1 cellular context compared by ENCODE assay signal in the genomic region with DNA sequence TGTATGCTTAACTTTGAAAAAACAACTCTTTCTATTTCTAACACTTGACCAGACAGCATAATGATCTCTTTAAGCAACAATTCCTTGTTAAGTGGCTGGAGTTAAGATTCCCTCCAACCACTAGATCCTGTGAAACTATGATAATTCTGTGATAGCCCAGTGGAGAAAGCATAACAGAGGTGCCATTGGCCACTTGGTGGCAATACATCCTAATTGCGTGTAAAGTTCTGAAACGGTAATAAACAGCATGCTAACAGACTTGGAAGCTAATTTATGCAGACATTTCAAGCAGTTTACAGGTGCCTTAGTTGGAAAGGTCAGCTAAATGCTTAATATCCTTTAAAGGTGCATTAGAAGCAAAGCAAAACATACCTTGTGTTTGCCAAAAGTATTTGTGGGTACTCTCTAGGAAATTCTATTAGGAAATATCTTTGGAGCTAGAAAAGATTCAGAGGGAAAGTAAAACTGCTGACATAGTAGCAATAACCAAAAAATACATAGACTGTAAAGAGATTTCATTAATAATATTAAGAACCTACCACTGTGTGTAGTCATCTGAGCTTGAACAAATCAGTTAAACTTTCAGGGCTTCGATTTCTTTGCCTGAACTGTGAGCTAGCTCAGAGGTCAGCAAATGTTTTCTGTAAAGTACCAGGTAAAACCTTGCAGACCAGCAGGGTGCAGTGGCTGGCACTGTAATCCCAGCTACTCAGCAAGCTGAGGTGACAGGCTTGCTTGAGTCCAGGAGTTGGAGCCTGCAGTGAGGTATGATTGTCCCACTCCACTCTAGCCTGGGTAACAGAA.
TF ChIP-seq lines count a peak whose summit lies in the region.

No MANE protein-coding gene starts in this region.

TF ChIP-seq in HepG2, 621 proteins besides CTCF, POLR2A, EP300 and RAD21 (continued from another document):
- TF ChIP-seq ZNF670 (CRISPR knock-in tag; IDR thresholded peaks at IDR 0.05; ENCODE audit: borderline replicate concordance) (no peak), ZNF746 (CRISPR knock-in tag; IDR thresholded peaks at IDR 0.05) (no peak), ZFP36L2 (CRISPR knock-in tag; IDR thresholded peaks at IDR 0.05) (no peak), HOXA3 (CRISPR knock-in tag; IDR thresholded peaks at IDR 0.05) (no peak), BCL6 (CRISPR knock-in tag; IDR thresholded peaks at IDR 0.05) (peak; percentile 84), POLR2AphosphoS5 (IDR thresholded peaks at IDR 0.05; ENCODE audit: low read depth, low read length) (no peak), TAF15 (IDR thresholded peaks at IDR 0.05; ENCODE audit: low read depth, low read length, poor library complexity, severe bottlenecking) (no peak), PAX8 (CRISPR knock-in tag; IDR thresholded peaks at IDR 0.05; ENCODE audit: borderline replicate concordance) (no peak), ONECUT2 (CRISPR knock-in tag; IDR thresholded peaks at IDR 0.05) (0 out of 2 replicates have a peak, but pooled peaks have one; percentile 14), ZNF552 (CRISPR knock-in tag; IDR thresholded peaks at IDR 0.05; ENCODE audit: borderline replicate concordance) (no peak), CC2D1A (CRISPR knock-in tag; IDR thresholded peaks at IDR 0.05) (no peak), ZNF354B (CRISPR knock-in tag; IDR thresholded peaks at IDR 0.05) (no peak), ZNF256 (CRISPR knock-in tag; conservative IDR thresholded peaks at IDR 0.05) (no peak), TBX2 (CRISPR knock-in tag; IDR thresholded peaks at IDR 0.05; ENCODE audit: borderline replicate concordance) (no peak), SAP130 (CRISPR knock-in tag; IDR thresholded peaks at IDR 0.05; ENCODE audit: low read depth) (peak; percentile 19; the same call in 1 of the 2 replicates), SOX6 (IDR thresholded peaks at IDR 0.05) (no peak), SOX6 (CRISPR knock-in tag; IDR thresholded peaks at IDR 0.05) (0 out of 2 replicates have a peak, but pooled peaks have one; percentile 12), MAFK (conservative IDR thresholded peaks at IDR 0.05 in 1 of 2, IDR thresholded peaks at IDR 0.05 in 1 of 2; ENCODE audit: low read length in 2 of 2) (peak; percentile 8 to 61; a peak in 2 of 4 replicates), FLYWCH1 (CRISPR knock-in tag; IDR thresholded peaks at IDR 0.05) (no peak), ZNF563 (CRISPR knock-in tag; IDR thresholded peaks at IDR 0.05) (no peak)
- TF ChIP-seq, protein P1, sequence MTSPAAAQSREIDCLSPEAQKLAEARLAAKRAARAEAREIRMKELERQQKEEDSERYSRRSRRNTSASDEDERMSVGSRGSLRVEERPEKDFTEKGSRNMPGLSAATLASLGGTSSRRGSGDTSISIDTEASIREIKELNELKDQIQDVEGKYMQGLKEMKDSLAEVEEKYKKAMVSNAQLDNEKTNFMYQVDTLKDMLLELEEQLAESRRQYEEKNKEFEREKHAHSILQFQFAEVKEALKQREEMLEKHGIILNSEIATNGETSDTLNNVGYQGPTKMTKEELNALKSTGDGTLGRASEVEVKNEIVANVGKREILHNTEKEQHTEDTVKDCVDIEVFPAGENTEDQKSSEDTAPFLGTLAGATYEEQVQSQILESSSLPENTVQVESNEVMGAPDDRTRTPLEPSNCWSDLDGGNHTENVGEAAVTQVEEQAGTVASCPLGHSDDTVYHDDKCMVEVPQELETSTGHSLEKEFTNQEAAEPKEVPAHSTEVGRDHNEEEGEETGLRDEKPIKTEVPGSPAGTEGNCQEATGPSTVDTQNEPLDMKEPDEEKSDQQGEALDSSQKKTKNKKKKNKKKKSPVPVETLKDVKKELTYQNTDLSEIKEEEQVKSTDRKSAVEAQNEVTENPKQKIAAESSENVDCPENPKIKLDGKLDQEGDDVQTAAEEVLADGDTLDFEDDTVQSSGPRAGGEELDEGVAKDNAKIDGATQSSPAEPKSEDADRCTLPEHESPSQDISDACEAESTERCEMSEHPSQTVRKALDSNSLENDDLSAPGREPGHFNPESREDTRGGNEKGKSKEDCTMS (CRISPR knock-in tag; conservative IDR thresholded peaks at IDR 0.05) = no peak
- TF ChIP-seq, protein P2, sequence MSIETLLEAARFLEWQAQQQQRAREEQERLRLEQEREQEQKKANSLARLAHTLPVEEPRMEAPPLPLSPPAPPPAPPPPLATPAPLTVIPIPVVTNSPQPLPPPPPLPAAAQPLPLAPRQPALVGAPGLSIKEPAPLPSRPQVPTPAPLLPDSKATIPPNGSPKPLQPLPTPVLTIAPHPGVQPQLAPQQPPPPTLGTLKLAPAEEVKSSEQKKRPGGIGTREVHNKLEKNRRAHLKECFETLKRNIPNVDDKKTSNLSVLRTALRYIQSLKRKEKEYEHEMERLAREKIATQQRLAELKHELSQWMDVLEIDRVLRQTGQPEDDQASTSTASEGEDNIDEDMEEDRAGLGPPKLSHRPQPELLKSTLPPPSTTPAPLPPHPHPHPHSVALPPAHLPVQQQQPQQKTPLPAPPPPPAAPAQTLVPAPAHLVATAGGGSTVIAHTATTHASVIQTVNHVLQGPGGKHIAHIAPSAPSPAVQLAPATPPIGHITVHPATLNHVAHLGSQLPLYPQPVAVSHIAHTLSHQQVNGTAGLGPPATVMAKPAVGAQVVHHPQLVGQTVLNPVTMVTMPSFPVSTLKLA (IDR thresholded peaks at IDR 0.05) = no peak
- TF ChIP-seq, protein P3, sequence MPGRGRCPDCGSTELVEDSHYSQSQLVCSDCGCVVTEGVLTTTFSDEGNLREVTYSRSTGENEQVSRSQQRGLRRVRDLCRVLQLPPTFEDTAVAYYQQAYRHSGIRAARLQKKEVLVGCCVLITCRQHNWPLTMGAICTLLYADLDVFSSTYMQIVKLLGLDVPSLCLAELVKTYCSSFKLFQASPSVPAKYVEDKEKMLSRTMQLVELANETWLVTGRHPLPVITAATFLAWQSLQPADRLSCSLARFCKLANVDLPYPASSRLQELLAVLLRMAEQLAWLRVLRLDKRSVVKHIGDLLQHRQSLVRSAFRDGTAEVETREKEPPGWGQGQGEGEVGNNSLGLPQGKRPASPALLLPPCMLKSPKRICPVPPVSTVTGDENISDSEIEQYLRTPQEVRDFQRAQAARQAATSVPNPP (CRISPR knock-in tag; IDR thresholded peaks at IDR 0.05) = no peak
- TF ChIP-seq, protein P4, sequence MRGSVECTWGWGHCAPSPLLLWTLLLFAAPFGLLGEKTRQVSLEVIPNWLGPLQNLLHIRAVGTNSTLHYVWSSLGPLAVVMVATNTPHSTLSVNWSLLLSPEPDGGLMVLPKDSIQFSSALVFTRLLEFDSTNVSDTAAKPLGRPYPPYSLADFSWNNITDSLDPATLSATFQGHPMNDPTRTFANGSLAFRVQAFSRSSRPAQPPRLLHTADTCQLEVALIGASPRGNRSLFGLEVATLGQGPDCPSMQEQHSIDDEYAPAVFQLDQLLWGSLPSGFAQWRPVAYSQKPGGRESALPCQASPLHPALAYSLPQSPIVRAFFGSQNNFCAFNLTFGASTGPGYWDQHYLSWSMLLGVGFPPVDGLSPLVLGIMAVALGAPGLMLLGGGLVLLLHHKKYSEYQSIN (CRISPR knock-in tag; IDR thresholded peaks at IDR 0.05; ENCODE audit: borderline replicate concordance) = no peak
- TF ChIP-seq, protein P5, sequence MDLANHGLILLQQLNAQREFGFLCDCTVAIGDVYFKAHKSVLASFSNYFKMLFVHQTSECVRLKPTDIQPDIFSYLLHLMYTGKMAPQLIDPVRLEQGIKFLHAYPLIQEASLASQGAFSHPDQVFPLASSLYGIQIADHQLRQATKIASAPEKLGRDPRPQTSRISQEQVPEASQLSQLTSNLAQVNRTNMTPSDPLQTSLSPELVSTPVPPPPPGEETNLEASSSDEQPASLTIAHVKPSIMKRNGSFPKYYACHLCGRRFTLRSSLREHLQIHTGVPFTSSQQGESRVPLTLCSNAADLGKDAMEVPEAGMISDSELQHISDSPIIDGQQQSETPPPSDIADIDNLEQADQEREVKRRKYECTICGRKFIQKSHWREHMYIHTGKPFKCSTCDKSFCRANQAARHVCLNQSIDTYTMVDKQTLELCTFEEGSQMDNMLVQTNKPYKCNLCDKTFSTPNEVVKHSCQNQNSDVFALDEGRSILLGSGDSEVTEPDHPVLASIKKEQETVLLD (CRISPR knock-in tag; IDR thresholded peaks at IDR 0.05; ENCODE audit: low read depth) = no peak
- TF ChIP-seq, protein P6, sequence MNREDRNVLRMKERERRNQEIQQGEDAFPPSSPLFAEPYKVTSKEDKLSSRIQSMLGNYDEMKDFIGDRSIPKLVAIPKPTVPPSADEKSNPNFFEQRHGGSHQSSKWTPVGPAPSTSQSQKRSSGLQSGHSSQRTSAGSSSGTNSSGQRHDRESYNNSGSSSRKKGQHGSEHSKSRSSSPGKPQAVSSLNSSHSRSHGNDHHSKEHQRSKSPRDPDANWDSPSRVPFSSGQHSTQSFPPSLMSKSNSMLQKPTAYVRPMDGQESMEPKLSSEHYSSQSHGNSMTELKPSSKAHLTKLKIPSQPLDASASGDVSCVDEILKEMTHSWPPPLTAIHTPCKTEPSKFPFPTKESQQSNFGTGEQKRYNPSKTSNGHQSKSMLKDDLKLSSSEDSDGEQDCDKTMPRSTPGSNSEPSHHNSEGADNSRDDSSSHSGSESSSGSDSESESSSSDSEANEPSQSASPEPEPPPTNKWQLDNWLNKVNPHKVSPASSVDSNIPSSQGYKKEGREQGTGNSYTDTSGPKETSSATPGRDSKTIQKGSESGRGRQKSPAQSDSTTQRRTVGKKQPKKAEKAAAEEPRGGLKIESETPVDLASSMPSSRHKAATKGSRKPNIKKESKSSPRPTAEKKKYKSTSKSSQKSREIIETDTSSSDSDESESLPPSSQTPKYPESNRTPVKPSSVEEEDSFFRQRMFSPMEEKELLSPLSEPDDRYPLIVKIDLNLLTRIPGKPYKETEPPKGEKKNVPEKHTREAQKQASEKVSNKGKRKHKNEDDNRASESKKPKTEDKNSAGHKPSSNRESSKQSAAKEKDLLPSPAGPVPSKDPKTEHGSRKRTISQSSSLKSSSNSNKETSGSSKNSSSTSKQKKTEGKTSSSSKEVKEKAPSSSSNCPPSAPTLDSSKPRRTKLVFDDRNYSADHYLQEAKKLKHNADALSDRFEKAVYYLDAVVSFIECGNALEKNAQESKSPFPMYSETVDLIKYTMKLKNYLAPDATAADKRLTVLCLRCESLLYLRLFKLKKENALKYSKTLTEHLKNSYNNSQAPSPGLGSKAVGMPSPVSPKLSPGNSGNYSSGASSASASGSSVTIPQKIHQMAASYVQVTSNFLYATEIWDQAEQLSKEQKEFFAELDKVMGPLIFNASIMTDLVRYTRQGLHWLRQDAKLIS (CRISPR knock-in tag; IDR thresholded peaks at IDR 0.05) = no peak
- TF ChIP-seq, protein P7, sequence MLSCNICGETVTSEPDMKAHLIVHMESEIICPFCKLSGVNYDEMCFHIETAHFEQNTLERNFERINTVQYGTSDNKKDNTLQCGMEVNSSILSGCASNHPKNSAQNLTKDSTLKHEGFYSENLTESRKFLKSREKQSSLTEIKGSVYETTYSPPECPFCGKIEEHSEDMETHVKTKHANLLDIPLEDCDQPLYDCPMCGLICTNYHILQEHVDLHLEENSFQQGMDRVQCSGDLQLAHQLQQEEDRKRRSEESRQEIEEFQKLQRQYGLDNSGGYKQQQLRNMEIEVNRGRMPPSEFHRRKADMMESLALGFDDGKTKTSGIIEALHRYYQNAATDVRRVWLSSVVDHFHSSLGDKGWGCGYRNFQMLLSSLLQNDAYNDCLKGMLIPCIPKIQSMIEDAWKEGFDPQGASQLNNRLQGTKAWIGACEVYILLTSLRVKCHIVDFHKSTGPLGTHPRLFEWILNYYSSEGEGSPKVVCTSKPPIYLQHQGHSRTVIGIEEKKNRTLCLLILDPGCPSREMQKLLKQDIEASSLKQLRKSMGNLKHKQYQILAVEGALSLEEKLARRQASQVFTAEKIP (CRISPR knock-in tag; IDR thresholded peaks at IDR 0.05; ENCODE audit: borderline replicate concordance) = no peak
